ENCODE assay signal across 8 cellular contexts in the genomic region with DNA sequence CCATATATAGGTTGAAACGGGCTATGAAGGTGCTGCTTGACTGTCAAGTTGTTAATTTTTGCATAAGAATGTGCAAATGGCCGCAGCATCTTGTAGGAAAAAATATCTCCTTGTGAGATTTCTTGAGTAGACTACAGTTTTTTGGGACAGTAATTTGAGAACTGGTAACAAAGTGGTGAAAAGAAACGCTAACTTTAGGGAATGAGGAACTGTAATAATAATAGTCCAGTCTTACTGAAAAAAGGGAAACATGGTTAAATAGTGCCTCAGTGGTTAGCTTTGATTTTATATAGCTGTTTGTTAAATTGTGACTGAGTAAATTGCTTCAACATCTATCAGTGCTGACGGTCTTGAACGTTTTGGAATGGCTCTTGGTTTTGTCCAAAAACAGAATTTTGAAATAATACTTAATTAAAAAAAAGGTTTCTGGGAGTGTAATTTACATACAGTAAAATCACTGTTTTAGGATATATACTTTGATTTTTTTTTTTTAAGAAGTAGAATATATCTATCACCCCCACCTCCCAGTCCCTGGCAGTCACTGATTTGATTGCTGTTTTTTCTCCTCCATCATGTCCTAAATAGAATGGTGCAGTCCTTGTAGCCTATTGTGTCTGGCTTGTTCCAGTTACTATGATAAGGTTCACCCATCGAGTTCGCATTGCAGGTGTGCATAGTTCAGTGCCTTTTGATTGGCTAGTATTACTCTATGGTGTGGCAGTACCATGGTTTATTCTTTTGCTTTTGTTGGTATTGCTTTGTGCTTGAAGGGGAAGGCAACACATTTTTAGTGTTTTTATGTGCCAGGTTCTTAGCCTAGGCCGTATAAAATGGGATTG. TPM values are rescaled to one million over a fixed set of nuclear protein-coding genes. Genes with fewer than 3 reads are reported as not detected.
DNase-seq lines count a peak whose midpoint lies in the region; ATAC-seq and TF ChIP-seq lines count a peak whose summit lies in the region.

No MANE protein-coding gene starts in this region.

- POLR2A ChIA-PET in HCT116 (lab: Charles Lee): no interaction called here

- WGBS in gastroesophageal sphincter (ENCODE audit: low coverage in 1 of 2), 2 donors: 31 to 32% methylated on average over 7 to 8 of the region's 8 CpGs

- H2AFZ ChIP-seq in HCT116 (ENCODE audit: low read depth, low read length, poor library complexity, severe bottlenecking): no peak overlapping the region

- H3K9ac ChIP-seq in HCT116 (ENCODE audit: low read length) (peak overlapping the region; percentile 94; the same call in 1 of the 2 replicates), skeletal muscle satellite cell (ENCODE audit: low read depth, low read length) (peak overlapping the region; percentile 98)

- peak overlapping the region; percentile 99 for H3K4me3 Mint-ChIP-seq in T-helper 17 cell

- peaks cover 55% of the 10 kb centered on the region for H3K4me1 Mint-ChIP-seq in T-helper 17 cell

- H3K79me2 ChIP-seq in HCT116 (ENCODE audit: insufficient read depth, low read length): peaks cover 76% of the 10 kb centered on the region

- TF ChIP-seq CTCF in HCT116 (IDR thresholded peaks at IDR 0.05 in 2 of 3, conservative IDR thresholded peaks at IDR 0.05 in 1 of 3; ENCODE audit: borderline replicate concordance in 1 of 3, insufficient read depth in 1 of 3, low read depth in 2 of 3, low read length in 2 of 3) (no peak), gastroesophageal sphincter (IDR thresholded peaks at IDR 0.05) (no peak)

- H3K27ac ChIP-seq in HCT116 (ENCODE audit: low read depth, low read length) (no peak overlapping the region), gastroesophageal sphincter (peak overlapping the region in 1 of 4 donors; percentile 98)

- H3K9me2 ChIP-seq in HCT116 (ENCODE audit: insufficient read depth): no peaks in the 10 kb centered on the region

- peaks cover 14% of the 10 kb centered on the region for H3K36me3 Mint-ChIP-seq in T-helper 17 cell (ENCODE audit: low read depth)

- peak overlapping the region; percentile 99 for H3K27ac Mint-ChIP-seq in T-helper 17 cell

- RAD21 ChIA-PET in HCT116 (lab: Charles Lee; ENCODE audit: low non-redundant PET in 1 of 2, low total read pairs in 2 of 2, uncharacterized antibody in 2 of 2, unreplicated experiment in 2 of 2): no interaction called here

- H3K27me3 Mint-ChIP-seq in T-helper 17 cell: no peaks in the 10 kb centered on the region

- H3K9me3 ChIP-seq in HCT116 (ENCODE audit: control insufficient read depth in 1 of 2, insufficient read depth in 1 of 2, low read depth in 1 of 2, low read length in 2 of 2) (no peaks in the 10 kb centered on the region), T-helper 17 cell (ENCODE audit: control insufficient read depth, low read length, poor library complexity, severe bottlenecking) (no peaks in the 10 kb centered on the region), gastroesophageal sphincter (no peaks in the 10 kb centered on the region), skeletal muscle satellite cell (replicated peaks; ENCODE audit: low read length) (no peaks in the 10 kb centered on the region)

- intact Hi-C loops in HCT116 (cut with micrococcal nuclease): no loop called here

- H3K27me3 ChIP-seq in HCT116 (ENCODE audit: insufficient read depth, low read length) (no peaks in the 10 kb centered on the region), gastroesophageal sphincter (no peaks in the 10 kb centered on the region), skeletal muscle satellite cell (ENCODE audit: control insufficient read depth, insufficient read depth, low read length) (no peaks in the 10 kb centered on the region)

- no peak for TF ChIP-seq POLR2A in HCT116 (IDR thresholded peaks at IDR 0.05; ENCODE audit: borderline replicate concordance, extremely low read depth, insufficient read depth, insufficient read length)
- TF ChIP-seq POLR2A in gastroesophageal sphincter (IDR thresholded peaks at IDR 0.05): no peak

- BruUV-seq in HCT116 (replicated peaks; lab: Mats Ljungman, UMichigan): no TSS peak

- DNase-seq in HCT116 (ENCODE audit: low read depth, low spot score) (no peak), T-helper 17 cell (no peak), SIG-M5 (lab: John Stamatoyannopoulos, UW) (no peak), ureter (ENCODE audit: low spot score) (no peak), EL (no peak)

- H3K4me3 ChIP-seq in HCT116 (replicated peaks in 1 of 2; ENCODE audit: low read depth in 1 of 2, low read length in 2 of 2) (peak overlapping the region in 1 of 2 experiments; percentile 66; a peak in 1 of 4 replicates), gastroesophageal sphincter (peak overlapping the region; percentile 88 to 91), skeletal muscle satellite cell (ENCODE audit: low read length) (peak overlapping the region; percentile 80)

- H3K36me3 ChIP-seq in HCT116 (ENCODE audit: control insufficient read depth in 1 of 2, insufficient read depth in 2 of 2, low read length in 2 of 2): peaks cover 18 to 37% of the 10 kb centered on the region in 2 experiments; a peak in 3 of 4 replicates
- H3K36me3 ChIP-seq in gastroesophageal sphincter: peaks cover 0 to 17% of the 10 kb centered on the region in 2 donors
- peaks cover 50% of the 10 kb centered on the region for H3K36me3 ChIP-seq in skeletal muscle satellite cell (ENCODE audit: insufficient read depth, low read length)

- TF ChIP-seq EP300 in gastroesophageal sphincter (IDR thresholded peaks at IDR 0.05): no peak

- TF ChIP-seq RAD21 in HCT116 (IDR thresholded peaks at IDR 0.05; ENCODE audit: low read depth): no peak

- H4K20me1 ChIP-seq in HCT116 (ENCODE audit: insufficient read depth): peaks cover 46% of the 10 kb centered on the region; the same call in 1 of the 2 replicates

- ATAC-seq in HCT116 (no peak), T-helper 17 cell (no peak), gastroesophageal sphincter (no peak), GM19351 (IDR thresholded peaks at IDR 0.05; ENCODE audit: unreplicated experiment) (no peak)

- CTCF ChIA-PET in HCT116 (lab: Charles Lee): no interaction called here

- peaks cover 27 to 72% of the 10 kb centered on the region in 2 experiments for H3K4me1 ChIP-seq in HCT116 (ENCODE audit: control insufficient read depth in 1 of 2, insufficient read depth in 2 of 2, low read length in 2 of 2)
- peaks cover 12 to 77% (median 47%) of the 10 kb centered on the region in 3 donors for H3K4me1 ChIP-seq in gastroesophageal sphincter
- H3K4me1 ChIP-seq in skeletal muscle satellite cell (ENCODE audit: control insufficient read depth, insufficient read depth, low read length): peaks cover 50% of the 10 kb centered on the region

- H3K4me2 ChIP-seq in HCT116 (ENCODE audit: low read length): peak overlapping the region; percentile 89
- peak overlapping the region; percentile 88 for H3K4me2 ChIP-seq in skeletal muscle satellite cell (ENCODE audit: low read length)

TF ChIP-seq in HCT116, 20 proteins besides CTCF, POLR2A, EP300 and RAD21:
- TF ChIP-seq TCF7L2 (IDR thresholded peaks at IDR 0.05; ENCODE audit: borderline replicate concordance, extremely low read depth, insufficient read depth, insufficient read length) (no peak), ELF1 (IDR thresholded peaks at IDR 0.05; ENCODE audit: borderline replicate concordance, low read depth) (no peak), YY1 (IDR thresholded peaks at IDR 0.05; ENCODE audit: extremely low read depth, insufficient replicate concordance, low read depth, low read length) (no peak)

RNA-seq across cellular contexts. Expression of gene HAPSTR1, which starts 2.8 kb away (rescaled TPM):
- 54.9 TPM for total RNA-seq in HCT116 (2021; ENCODE audit: unreplicated experiment)
- 17.2 and 22.8 TPM in 2 replicates for polyA plus RNA-seq in HCT116 (2012)
- total RNA-seq in T-helper 17 cell: 100 to 1,000 TPM; 122 to 124 TPM
- total RNA-seq in gastroesophageal sphincter: 10 to 100 TPM; 58.9 to 78.3 (median 64.7) TPM
- 53.1 and 62.4 TPM in 2 replicates for total RNA-seq in skeletal muscle satellite cell (2012; rRNA removed)
- 81.1 TPM for total RNA-seq in ureter
